Comparison of ENCODE assay signal across 18 cellular contexts in the genomic region with DNA sequence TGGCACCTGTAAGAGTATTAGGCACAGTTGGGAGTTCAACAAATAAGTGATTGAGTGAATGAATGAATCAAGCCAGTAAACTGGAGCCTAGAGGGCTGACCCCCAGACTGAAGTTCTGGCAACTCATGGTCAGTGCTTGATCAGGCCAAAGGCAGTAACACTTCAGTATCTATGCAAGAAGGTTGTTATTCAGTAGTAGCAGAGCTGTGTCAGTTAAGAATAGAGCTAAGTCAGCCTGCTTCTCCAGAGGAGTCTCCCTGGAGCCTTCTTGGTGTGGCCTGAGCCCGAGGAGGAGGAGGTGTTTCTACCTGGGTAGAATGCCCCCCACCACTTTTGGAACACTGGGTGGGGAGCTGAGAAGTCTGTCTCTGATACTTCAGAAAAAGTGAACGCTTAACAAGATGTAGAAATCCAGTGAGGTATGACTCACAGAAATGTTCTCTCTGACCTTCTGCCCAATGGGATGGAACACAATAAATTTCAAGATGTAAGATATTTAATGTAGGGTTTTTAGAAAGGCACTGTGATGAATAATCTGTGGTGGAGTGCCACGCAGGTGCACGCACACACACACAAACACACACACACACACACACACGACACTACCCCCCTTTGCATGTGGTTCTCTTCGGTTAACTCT.
DNase-seq lines count a peak whose midpoint lies in the region; ATAC-seq, FAIRE-seq and TF ChIP-seq lines count a peak whose summit lies in the region.
"Had no signal": no experiment of that assay in that cellular context is flagged by ENCODE, and none has a peak within 500 bp of the region (broad histone marks: within the 10 kb centered on the region; RNA-seq: fewer than 3 reads in every experiment).

No MANE protein-coding gene starts in this region.

- peaks cover 100% of the 10 kb centered on the region for H3K79me2 ChIP-seq in GM23248 (ENCODE audit: insufficient read depth)

- ATAC-seq in SK-N-SH treated with all-trans-retinoic acid at 6 μM for 48 hours = peak; percentile 51
- peak; percentile 33 for ATAC-seq in stimulated activated effector memory CD8-positive, alpha-beta T cell treated with anti-CD3 and anti-CD28 coated beads, Interleukin-12 subunit alpha, Interleukin-12 subunit beta, amount 100 ng/mL, for 72 hours
- ATAC-seq in CD8-positive, alpha-beta T cell = no peak
- ATAC-seq: lower lobe of right lung had no signal

- no peaks in the 10 kb centered on the region for H3K36me3 ChIP-seq in GM23248 (ENCODE audit: low read depth)
- no peaks in the 10 kb centered on the region for H3K36me3 ChIP-seq in CD8-positive, alpha-beta T cell (ENCODE audit: insufficient read depth, low read length)
- H3K36me3 ChIP-seq: lower lobe of right lung, right lobe of liver, stomach had no signal

- CTCF ChIA-PET in CD8-positive, alpha-beta T cell (lab: Charles Lee) = no interaction called here

- H3F3A ChIP-seq in GM23248 (ENCODE audit: insufficient read depth) = peaks cover 17% of the 10 kb centered on the region

- POLR2A ChIA-PET in CD8-positive, alpha-beta T cell (lab: Charles Lee) = no interaction called here

- TF ChIP-seq CTCF in fibroblast of mammary gland (conservative IDR thresholded peaks at IDR 0.05; ENCODE audit: control insufficient read depth, insufficient read depth, low read depth, low read length) (no peak), D721Med (IDR thresholded peaks at IDR 0.05; ENCODE audit: insufficient read depth, missing control alignments) (no peak)
- TF ChIP-seq CTCF in CD8-positive, alpha-beta T cell (IDR thresholded peaks at IDR 0.05) = no peak

- H3K4me3 ChIP-seq in GM23248 (no peak overlapping the region), fibroblast of mammary gland (ENCODE audit: control insufficient read depth, low read depth, low read length) (no peak overlapping the region)
- no peak overlapping the region for H3K4me3 ChIP-seq in CD8-positive, alpha-beta T cell (ENCODE audit: low read depth, low read length)
- H3K4me3 ChIP-seq: lower lobe of right lung, right lobe of liver, stomach had no signal

- H3K27me3 Mint-ChIP-seq in CD8-positive, alpha-beta T cell (ENCODE audit: low read depth) = peaks cover 4% of the 10 kb centered on the region

- no peaks in the 10 kb centered on the region for H3K36me3 Mint-ChIP-seq in stimulated activated effector memory CD8-positive, alpha-beta T cell treated with anti-CD3 and anti-CD28 coated beads, Interleukin-12 subunit alpha, Interleukin-12 subunit beta, amount 100 ng/mL, for 72 hours
- no peaks in the 10 kb centered on the region for H3K36me3 Mint-ChIP-seq in CD8-positive, alpha-beta T cell

- H4K20me1 ChIP-seq in GM23248 (ENCODE audit: insufficient read depth) = peaks cover 6% of the 10 kb centered on the region; the same call in 1 of the 2 replicates

- H3K4me2 ChIP-seq in GM23248 (ENCODE audit: unreplicated experiment) = no peak overlapping the region

- no peak overlapping the region for H3K27ac ChIP-seq in GM23248
- no peak overlapping the region for H3K27ac ChIP-seq in CD8-positive, alpha-beta T cell (ENCODE audit: low read depth, low read length)
- H3K27ac ChIP-seq: lower lobe of right lung, right lobe of liver, RWPE1, stomach had no signal

- no peak overlapping the region for H2AFZ ChIP-seq in GM23248

- H3K9me2 ChIP-seq in GM23248 (ENCODE audit: insufficient read depth) = no peaks in the 10 kb centered on the region

- no peak overlapping the region for H3K9ac ChIP-seq in GM23248

- no peak for FAIRE-seq in D721Med (lab: Jason Lieb, UNC)

- H3K4me3 Mint-ChIP-seq in stimulated activated effector memory CD8-positive, alpha-beta T cell treated with anti-CD3 and anti-CD28 coated beads, Interleukin-12 subunit alpha, Interleukin-12 subunit beta, amount 100 ng/mL, for 72 hours = no peak overlapping the region
- H3K4me3 Mint-ChIP-seq in CD8-positive, alpha-beta T cell = no peak overlapping the region

- no peak overlapping the region for H3K27ac Mint-ChIP-seq in stimulated activated effector memory CD8-positive, alpha-beta T cell treated with anti-CD3 and anti-CD28 coated beads, Interleukin-12 subunit alpha, Interleukin-12 subunit beta, amount 100 ng/mL, for 72 hours
- H3K27ac Mint-ChIP-seq in CD8-positive, alpha-beta T cell = no peak overlapping the region

- H3K9me3 Mint-ChIP-seq in stimulated activated effector memory CD8-positive, alpha-beta T cell treated with anti-CD3 and anti-CD28 coated beads, Interleukin-12 subunit alpha, Interleukin-12 subunit beta, amount 100 ng/mL, for 72 hours = no peaks in the 10 kb centered on the region
- no peaks in the 10 kb centered on the region for H3K9me3 Mint-ChIP-seq in CD8-positive, alpha-beta T cell

- H3K4me1 ChIP-seq in GM23248 (ENCODE audit: insufficient read depth) = peaks cover 21% of the 10 kb centered on the region
- H3K4me1 ChIP-seq in CD8-positive, alpha-beta T cell (ENCODE audit: insufficient read depth, low read length) = no peaks in the 10 kb centered on the region
- H3K4me1 ChIP-seq: lower lobe of right lung had no signal

- no peaks in the 10 kb centered on the region for H3K27me3 ChIP-seq in GM23248 (replicated peaks; ENCODE audit: insufficient read depth)
- H3K27me3 ChIP-seq in CD8-positive, alpha-beta T cell (ENCODE audit: insufficient read depth, low read length) = no peaks in the 10 kb centered on the region
- H3K27me3 ChIP-seq: right lobe of liver had no signal

- peak; percentile 65 for DNase-seq in GM23248
- DNase-seq in fibroblast of mammary gland (ENCODE audit: low read depth) = peak; percentile 68
- DNase-seq in stimulated activated effector memory CD8-positive, alpha-beta T cell treated with anti-CD3 and anti-CD28 coated beads, Interleukin-12 subunit alpha, Interleukin-12 subunit beta, amount 100 ng/mL, for 72 hours (ENCODE audit: low spot score in 2 of 2) = no peak
- no peak for DNase-seq in CD8-positive, alpha-beta T cell
- no peak for DNase-seq in T-helper 9 cell
- DNase-seq in D721Med (ENCODE audit: insufficient read length, low spot score) = no peak
- DNase-seq: activated CD4-positive, alpha-beta T cell treated with anti-CD3 and anti-CD28 coated beads, Interleukin-2, amount 50 U/mL, for 4 hours; activated gamma-delta T cell treated with Interleukin-2 at 50 U/mL for 16 hours; COR-L47; dermis blood vessel endothelial cell; glutamatergic neuron; lower lobe of right lung; NCI-H226; occipital lobe; right lobe of liver; stomach had no signal

- WGBS in GM23248 (ENCODE audit: low coverage in 1 of 2, low lambda C conversion rate in 2 of 2, missing lambda C conversion rate in 2 of 2), 2 experiments = 48 to 70% methylated on average over 6 of the region's 6 CpGs

- intact Hi-C loops in CD8-positive, alpha-beta T cell (cut with DNase I, micrococcal nuclease) = no loop called here

- in situ Hi-C loops in GM23248 (cut with MboI) = no loop called here

- H3K9me3 ChIP-seq in GM23248 (ENCODE audit: low read depth) = no peaks in the 10 kb centered on the region
- H3K9me3 ChIP-seq in CD8-positive, alpha-beta T cell (ENCODE audit: low read length) = no peaks in the 10 kb centered on the region
- H3K9me3 ChIP-seq: lower lobe of right lung, right lobe of liver, stomach had no signal

- H3K4me1 Mint-ChIP-seq in stimulated activated effector memory CD8-positive, alpha-beta T cell treated with anti-CD3 and anti-CD28 coated beads, Interleukin-12 subunit alpha, Interleukin-12 subunit beta, amount 100 ng/mL, for 72 hours = no peaks in the 10 kb centered on the region
- no peaks in the 10 kb centered on the region for H3K4me1 Mint-ChIP-seq in CD8-positive, alpha-beta T cell (ENCODE audit: low read depth)

TF ChIP-seq in SK-N-SH treated with all-trans-retinoic acid at 6 μM for 48 hours, 23 proteins besides CTCF, POLR2A, EP300 and RAD21 (continues in another document):
- TF ChIP-seq, protein P1, sequence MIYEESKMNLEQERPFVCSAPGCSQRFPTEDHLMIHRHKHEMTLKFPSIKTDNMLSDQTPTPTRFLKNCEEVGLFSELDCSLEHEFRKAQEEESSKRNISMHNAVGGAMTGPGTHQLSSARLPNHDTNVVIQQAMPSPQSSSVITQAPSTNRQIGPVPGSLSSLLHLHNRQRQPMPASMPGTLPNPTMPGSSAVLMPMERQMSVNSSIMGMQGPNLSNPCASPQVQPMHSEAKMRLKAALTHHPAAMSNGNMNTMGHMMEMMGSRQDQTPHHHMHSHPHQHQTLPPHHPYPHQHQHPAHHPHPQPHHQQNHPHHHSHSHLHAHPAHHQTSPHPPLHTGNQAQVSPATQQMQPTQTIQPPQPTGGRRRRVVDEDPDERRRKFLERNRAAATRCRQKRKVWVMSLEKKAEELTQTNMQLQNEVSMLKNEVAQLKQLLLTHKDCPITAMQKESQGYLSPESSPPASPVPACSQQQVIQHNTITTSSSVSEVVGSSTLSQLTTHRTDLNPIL (CRISPR knock-in tag; IDR thresholded peaks at IDR 0.05; ENCODE audit: low read depth) = no peak
- TF ChIP-seq TOX (CRISPR knock-in tag; IDR thresholded peaks at IDR 0.05; ENCODE audit: borderline replicate concordance) (no peak), ISL1 (CRISPR knock-in tag; IDR thresholded peaks at IDR 0.05) (no peak), ZNF8 (CRISPR knock-in tag; IDR thresholded peaks at IDR 0.05) (no peak), BACH2 (CRISPR knock-in tag; IDR thresholded peaks at IDR 0.05; ENCODE audit: borderline replicate concordance) (no peak), GLIS3 (CRISPR knock-in tag; IDR thresholded peaks at IDR 0.05) (no peak), ZNF565 (CRISPR knock-in tag; conservative IDR thresholded peaks at IDR 0.05; ENCODE audit: low read depth) (no peak), ZNF70 (CRISPR knock-in tag; IDR thresholded peaks at IDR 0.05) (no peak)
- TF ChIP-seq, protein P2, sequence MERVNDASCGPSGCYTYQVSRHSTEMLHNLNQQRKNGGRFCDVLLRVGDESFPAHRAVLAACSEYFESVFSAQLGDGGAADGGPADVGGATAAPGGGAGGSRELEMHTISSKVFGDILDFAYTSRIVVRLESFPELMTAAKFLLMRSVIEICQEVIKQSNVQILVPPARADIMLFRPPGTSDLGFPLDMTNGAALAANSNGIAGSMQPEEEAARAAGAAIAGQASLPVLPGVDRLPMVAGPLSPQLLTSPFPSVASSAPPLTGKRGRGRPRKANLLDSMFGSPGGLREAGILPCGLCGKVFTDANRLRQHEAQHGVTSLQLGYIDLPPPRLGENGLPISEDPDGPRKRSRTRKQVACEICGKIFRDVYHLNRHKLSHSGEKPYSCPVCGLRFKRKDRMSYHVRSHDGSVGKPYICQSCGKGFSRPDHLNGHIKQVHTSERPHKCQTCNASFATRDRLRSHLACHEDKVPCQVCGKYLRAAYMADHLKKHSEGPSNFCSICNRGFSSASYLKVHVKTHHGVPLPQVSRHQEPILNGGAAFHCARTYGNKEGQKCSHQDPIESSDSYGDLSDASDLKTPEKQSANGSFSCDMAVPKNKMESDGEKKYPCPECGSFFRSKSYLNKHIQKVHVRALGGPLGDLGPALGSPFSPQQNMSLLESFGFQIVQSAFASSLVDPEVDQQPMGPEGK (CRISPR knock-in tag; IDR thresholded peaks at IDR 0.05; ENCODE audit: borderline replicate concordance) = no peak

Comparison
In these comparisons a context has a peak if more than half of its experiments do, and no peak if none do; other contexts are left out.
1. DNase-seq: peak in GM23248 (single experiment) and fibroblast of mammary gland (single experiment); none in stimulated activated effector memory CD8-positive, alpha-beta T cell treated with anti-CD3 and anti-CD28 coated beads, Interleukin-12 subunit alpha, Interleukin-12 subunit beta, amount 100 ng/mL, for 72 hours (0 of 2), CD8-positive, alpha-beta T cell (0 of 7), T-helper 9 cell (single experiment) and D721Med (single experiment).